In the genomic region with DNA sequence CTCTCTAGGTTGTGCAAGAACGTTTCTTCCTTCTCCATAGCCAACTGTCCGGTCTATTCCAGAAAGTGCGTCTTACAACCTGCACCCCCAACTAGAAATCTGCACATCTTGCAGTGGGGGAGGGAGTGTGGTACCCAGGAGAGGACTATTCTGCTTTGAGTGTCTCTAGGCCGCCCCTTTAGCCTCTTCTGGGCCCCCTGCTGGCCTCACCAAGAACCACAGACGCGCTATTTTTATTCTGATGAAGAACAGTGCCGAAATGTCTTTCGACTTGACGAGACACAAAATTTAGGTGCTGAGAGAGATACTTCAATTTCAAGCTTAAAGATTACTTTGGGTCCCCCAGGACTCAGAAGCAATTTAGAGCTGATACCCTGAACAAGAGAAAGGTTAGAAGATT, we compare ENCODE assay signal across 1 cellular context.
TF ChIP-seq lines count a peak whose summit lies in the region.

No MANE protein-coding gene starts in this region.

TF ChIP-seq in IMR-90, 13 proteins besides CTCF, POLR2A, EP300 and RAD21:
- TF ChIP-seq SMC3 (IDR thresholded peaks at IDR 0.05; ENCODE audit: low read depth, low read length) (no peak), MXI1 (IDR thresholded peaks at IDR 0.05; ENCODE audit: borderline replicate concordance, low read depth, low read length) (no peak), RCOR1 (IDR thresholded peaks at IDR 0.05; ENCODE audit: insufficient replicate concordance, low read length) (no peak), BHLHE40 (IDR thresholded peaks at IDR 0.05; ENCODE audit: low read depth, low read length) (no peak)
